Comparison of ENCODE assay signal across 8 cellular contexts in the genomic region with DNA sequence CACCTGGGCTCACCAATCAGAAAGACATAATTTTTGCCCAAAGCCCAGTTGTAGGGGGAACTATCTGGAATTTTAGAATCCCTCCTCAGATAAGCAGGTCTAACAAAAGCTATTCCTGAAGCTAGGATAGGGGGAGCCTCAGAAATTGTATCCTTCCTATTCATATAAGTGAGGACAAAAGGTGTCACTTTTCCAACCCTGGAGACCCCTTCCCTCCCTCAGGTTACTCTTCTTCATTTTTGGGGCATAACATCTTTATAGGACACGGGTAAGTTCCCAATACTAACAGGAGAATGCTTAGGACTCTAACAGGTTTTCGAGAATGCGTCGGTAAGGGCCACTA. TPM values are rescaled to one million over a fixed set of nuclear protein-coding genes. Genes with fewer than 3 reads are reported as not detected.
"Had no signal": no experiment of that assay in that cellular context is flagged by ENCODE, and none has a peak within 500 bp of the region (broad histone marks: within the 10 kb centered on the region; RNA-seq: fewer than 3 reads in every experiment).

No MANE protein-coding gene starts in this region.

RNA-seq across cellular contexts. Expression of a gene that starts 1.1 kb away (rescaled TPM):
- total RNA-seq: activated B cell treated with CpG ODN at 0.5 μM for 24 hours, T-helper 17 cell had no signal

RNA-seq across cellular contexts. Expression of a gene that starts 58.7 kb away (rescaled TPM):
- total RNA-seq: activated CD4-positive, alpha-beta memory T cell treated with anti-CD3 and anti-CD28 coated beads, Interleukin-2, amount 10 ng/mL, durations not matched to agents 7 days and 5 days; activated CD4-positive, alpha-beta T cell treated with anti-CD3 and anti-CD28 coated beads for 36 hours; activated CD4-positive, alpha-beta T cell treated with anti-CD3 and anti-CD28 coated beads, Interleukin-2, amount 10 ng/mL, durations not matched to agents 24 days and 14 days; activated CD4-positive, alpha-beta T cell treated with anti-CD3 and anti-CD28 coated beads, Interleukin-2, amount 10 ng/mL, durations not matched to agents 7 days and 5 days; activated CD8-positive, alpha-beta T cell treated with anti-CD3 and anti-CD28 coated beads, Interleukin-2, amount 10 ng/mL, durations not matched to agents 7 days and 5 days; T-helper 17 cell; T-helper 2 cell treated with Interferon-gamma antibody and Interleukin-4, amounts not matched to agents 100 ng/mL and 5 ng/mL, for 36 hours had no signal
